ENCODE assay signal across 1 cellular context in the genomic region with DNA sequence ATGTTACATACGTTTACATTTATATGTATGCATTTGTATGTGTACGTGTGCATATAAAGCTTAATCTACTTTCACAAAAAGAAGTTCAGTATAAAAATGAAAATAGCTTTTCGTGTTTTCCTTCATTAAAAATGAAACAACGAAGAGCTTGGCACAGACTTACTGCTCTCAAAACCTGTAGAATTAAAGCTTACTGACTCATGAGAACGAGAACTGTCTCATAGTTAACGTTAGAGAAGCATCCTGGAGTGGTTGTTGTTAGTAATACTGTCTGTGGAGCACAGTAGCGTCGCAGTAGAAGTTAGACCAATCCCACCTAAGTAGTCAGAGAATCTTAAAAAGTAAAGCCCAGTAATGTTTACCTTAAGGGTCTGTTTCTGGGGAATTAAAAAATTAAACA.
TF ChIP-seq lines count a peak whose summit lies in the region.

No MANE protein-coding gene starts in this region.

TF ChIP-seq in liver, 16 proteins besides CTCF, POLR2A, EP300 and RAD21 (continued from another document):
- TF ChIP-seq, protein P1, sequence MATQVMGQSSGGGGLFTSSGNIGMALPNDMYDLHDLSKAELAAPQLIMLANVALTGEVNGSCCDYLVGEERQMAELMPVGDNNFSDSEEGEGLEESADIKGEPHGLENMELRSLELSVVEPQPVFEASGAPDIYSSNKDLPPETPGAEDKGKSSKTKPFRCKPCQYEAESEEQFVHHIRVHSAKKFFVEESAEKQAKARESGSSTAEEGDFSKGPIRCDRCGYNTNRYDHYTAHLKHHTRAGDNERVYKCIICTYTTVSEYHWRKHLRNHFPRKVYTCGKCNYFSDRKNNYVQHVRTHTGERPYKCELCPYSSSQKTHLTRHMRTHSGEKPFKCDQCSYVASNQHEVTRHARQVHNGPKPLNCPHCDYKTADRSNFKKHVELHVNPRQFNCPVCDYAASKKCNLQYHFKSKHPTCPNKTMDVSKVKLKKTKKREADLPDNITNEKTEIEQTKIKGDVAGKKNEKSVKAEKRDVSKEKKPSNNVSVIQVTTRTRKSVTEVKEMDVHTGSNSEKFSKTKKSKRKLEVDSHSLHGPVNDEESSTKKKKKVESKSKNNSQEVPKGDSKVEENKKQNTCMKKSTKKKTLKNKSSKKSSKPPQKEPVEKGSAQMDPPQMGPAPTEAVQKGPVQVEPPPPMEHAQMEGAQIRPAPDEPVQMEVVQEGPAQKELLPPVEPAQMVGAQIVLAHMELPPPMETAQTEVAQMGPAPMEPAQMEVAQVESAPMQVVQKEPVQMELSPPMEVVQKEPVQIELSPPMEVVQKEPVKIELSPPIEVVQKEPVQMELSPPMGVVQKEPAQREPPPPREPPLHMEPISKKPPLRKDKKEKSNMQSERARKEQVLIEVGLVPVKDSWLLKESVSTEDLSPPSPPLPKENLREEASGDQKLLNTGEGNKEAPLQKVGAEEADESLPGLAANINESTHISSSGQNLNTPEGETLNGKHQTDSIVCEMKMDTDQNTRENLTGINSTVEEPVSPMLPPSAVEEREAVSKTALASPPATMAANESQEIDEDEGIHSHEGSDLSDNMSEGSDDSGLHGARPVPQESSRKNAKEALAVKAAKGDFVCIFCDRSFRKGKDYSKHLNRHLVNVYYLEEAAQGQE (IDR thresholded peaks at IDR 0.05) = no peak
- no peak for TF ChIP-seq TAF1 (conservative IDR thresholded peaks at IDR 0.05)
- no peak for TF ChIP-seq EGR1 (IDR thresholded peaks at IDR 0.05; ENCODE audit: low read depth in 2 of 2)
